23 cellular contexts compared by ENCODE assay signal in the genomic region with DNA sequence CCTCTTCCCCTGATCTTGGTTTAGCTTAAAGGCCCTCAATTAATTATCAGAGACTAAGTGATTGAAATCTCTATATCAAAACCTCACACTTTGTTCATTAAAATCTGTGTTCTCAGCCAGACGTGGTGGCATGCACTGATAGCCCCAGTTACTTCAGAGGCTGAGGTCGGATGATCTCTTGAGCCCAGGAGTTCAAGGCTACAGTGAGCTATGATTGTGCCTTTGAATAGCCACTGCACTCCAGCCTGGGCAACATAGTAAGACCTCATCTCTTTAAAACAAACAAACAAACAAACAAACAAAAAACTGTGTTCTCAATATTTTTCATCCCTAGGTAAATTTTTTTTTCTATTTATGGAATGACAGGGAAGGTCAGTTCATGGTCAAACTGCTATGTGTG. TPM values are rescaled to one million over a fixed set of nuclear protein-coding genes. Genes with fewer than 3 reads are reported as not detected.
"Had no signal": no experiment of that assay in that cellular context is flagged by ENCODE, and none has a peak within 500 bp of the region (broad histone marks: within the 10 kb centered on the region; RNA-seq: fewer than 3 reads in every experiment).

No MANE protein-coding gene starts in this region.

- H3K36me3 ChIP-seq: breast epithelium had no signal

- H3K27me3 Mint-ChIP-seq: activated naive CD8-positive, alpha-beta T cell treated with anti-CD3 and anti-CD28 coated beads, Interleukin-2, amount 10 ng/mL, durations not matched to agents 7 days and 5 days had no signal

- H3K9me3 ChIP-seq: breast epithelium, colonic mucosa, heart left ventricle, stomach, transverse colon had no signal

- DNase-seq: activated CD4-positive, alpha-beta T cell treated with anti-CD3 and anti-CD28 coated beads for 1 hour; activated CD4-positive, alpha-beta T cell treated with anti-CD3 and anti-CD28 coated beads, Interleukin-2, amount 50 U/mL, for 1 hour; activated naive CD4-positive, alpha-beta T cell treated with anti-CD3 and anti-CD28 coated beads for 36 hours; activated naive CD8-positive, alpha-beta T cell treated with anti-CD3 and anti-CD28 coated beads, Interleukin-2, amount 10 ng/mL, durations not matched to agents 7 days and 5 days; activated T-cell treated with anti-CD3 and anti-CD28 coated beads, Interleukin-2, amount 50 U/mL, for 1 hour; amniotic stem cell; colonic mucosa; heart left ventricle; left cardiac atrium; mesenchymal stem cell; nucleus accumbens; small intestine; stimulated activated CD4-positive, alpha-beta T cell treated with anti-CD3 and anti-CD28 coated beads, Interleukin-2, amount 100 ng/mL, for 24 hours; stomach; transverse colon had no signal

- H3K27ac ChIP-seq: breast epithelium, colonic mucosa, heart left ventricle, stomach, transverse colon had no signal

- ATAC-seq: heart left ventricle; left cardiac atrium; sciatic nerve; stimulated activated effector memory CD8-positive, alpha-beta T cell treated with anti-CD3 and anti-CD28 coated beads, Interleukin-12 subunit alpha, Interleukin-12 subunit beta, amount 100 ng/mL, for 72 hours had no signal

- H3K27ac Mint-ChIP-seq: activated naive CD4-positive, alpha-beta T cell treated with anti-CD3 and anti-CD28 coated beads for 36 hours; activated naive CD8-positive, alpha-beta T cell treated with anti-CD3 and anti-CD28 coated beads, Interleukin-2, amount 10 ng/mL, durations not matched to agents 7 days and 5 days; stimulated activated effector memory CD8-positive, alpha-beta T cell treated with anti-CD3 and anti-CD28 coated beads, Interleukin-12 subunit alpha, Interleukin-12 subunit beta, amount 100 ng/mL, for 72 hours had no signal

- H3K4me3 ChIP-seq: breast epithelium, colonic mucosa, heart left ventricle, stomach, transverse colon had no signal

- H3K4me3 Mint-ChIP-seq: activated naive CD4-positive, alpha-beta T cell treated with anti-CD3 and anti-CD28 coated beads for 36 hours; activated naive CD8-positive, alpha-beta T cell treated with anti-CD3 and anti-CD28 coated beads, Interleukin-2, amount 10 ng/mL, durations not matched to agents 7 days and 5 days; stimulated activated effector memory CD8-positive, alpha-beta T cell treated with anti-CD3 and anti-CD28 coated beads, Interleukin-12 subunit alpha, Interleukin-12 subunit beta, amount 100 ng/mL, for 72 hours had no signal

- H3K9me3 Mint-ChIP-seq: activated naive CD4-positive, alpha-beta T cell treated with anti-CD3 and anti-CD28 coated beads for 36 hours; activated naive CD8-positive, alpha-beta T cell treated with anti-CD3 and anti-CD28 coated beads, Interleukin-2, amount 10 ng/mL, durations not matched to agents 7 days and 5 days; stimulated activated effector memory CD8-positive, alpha-beta T cell treated with anti-CD3 and anti-CD28 coated beads, Interleukin-12 subunit alpha, Interleukin-12 subunit beta, amount 100 ng/mL, for 72 hours had no signal

- H3K27me3 ChIP-seq: breast epithelium, colonic mucosa, heart left ventricle, stomach, transverse colon had no signal

- H3K4me1 ChIP-seq: breast epithelium, colonic mucosa, heart left ventricle, stomach, transverse colon had no signal

- FAIRE-seq: endometrium, islet of Langerhans, urothelium cell line had no signal

RNA-seq across cellular contexts. Expression of gene LRRC39, which starts 26.4 kb away (rescaled TPM):
- total RNA-seq: epithelial cell of proximal tubule, fibroblast of villous mesenchyme had no signal
